1 cellular context compared by ENCODE assay signal in genomic region chr6:138450445-138450844, GRCh38.
TF ChIP-seq lines count a peak whose summit lies in the region.

No MANE protein-coding gene starts in this region.

TF ChIP-seq in GM12878, 131 proteins besides CTCF, POLR2A, EP300 and RAD21 (continued from another document and continues in another):
- TF ChIP-seq USF2 (IDR thresholded peaks at IDR 0.05; ENCODE audit: borderline replicate concordance, low read depth, low read length) (no peak), SREBF2 (IDR thresholded peaks at IDR 0.05; ENCODE audit: low read length) (no peak), MTA2 (IDR thresholded peaks at IDR 0.05; ENCODE audit: low read depth) (peak; percentile 47; the same call in 1 of the 2 replicates), NR2C1 (IDR thresholded peaks at IDR 0.05) (no peak), SUZ12 (IDR thresholded peaks at IDR 0.05; ENCODE audit: unreplicated experiment) (no peak), RFX5 (IDR thresholded peaks at IDR 0.05; ENCODE audit: low read depth, low read length) (no peak), CHD1 (IDR thresholded peaks at IDR 0.05; ENCODE audit: low read depth, low read length) (no peak), CBFB (IDR thresholded peaks at IDR 0.05; ENCODE audit: low read depth) (no peak), ZNF207 (IDR thresholded peaks at IDR 0.05; ENCODE audit: borderline replicate concordance) (0 out of 2 replicates have a peak, but pooled peaks have one; percentile 49), JUND (IDR thresholded peaks at IDR 0.05; ENCODE audit: low read depth, low read length) (0 out of 2 replicates have a peak, but pooled peaks have one; percentile 25), EED (IDR thresholded peaks at IDR 0.05; ENCODE audit: low read depth) (no peak), SIX5 (IDR thresholded peaks at IDR 0.05; ENCODE audit: low read depth, low read length, severe bottlenecking) (no peak), KAT2A (conservative IDR thresholded peaks at IDR 0.05; ENCODE audit: control insufficient read depth, low read depth, low read length) (no peak), STAT1 (conservative IDR thresholded peaks at IDR 0.05) (no peak), CHD2 (IDR thresholded peaks at IDR 0.05; ENCODE audit: borderline replicate concordance, low read depth, low read length) (peak; percentile 31; the same call in 1 of the 2 replicates), SIN3A (IDR thresholded peaks at IDR 0.05; ENCODE audit: low read depth, low read length) (no peak), IRF3 (IDR thresholded peaks at IDR 0.05) (no peak), ZBED1 (IDR thresholded peaks at IDR 0.05; ENCODE audit: borderline replicate concordance) (no peak), CEBPB (IDR thresholded peaks at IDR 0.05; ENCODE audit: borderline replicate concordance in 1 of 2, low read depth in 2 of 2, low read length in 2 of 2) (no peak), EZH2 (IDR thresholded peaks at IDR 0.05; ENCODE audit: borderline replicate concordance, control insufficient read depth, low read depth, low read length) (no peak), ZBTB33 (IDR thresholded peaks at IDR 0.05) (no peak), KLF5 (IDR thresholded peaks at IDR 0.05; ENCODE audit: partially characterized antibody) (no peak), CHD4 (IDR thresholded peaks at IDR 0.05) (no peak), HDAC2 (IDR thresholded peaks at IDR 0.05) (no peak), NR2C2 (IDR thresholded peaks at IDR 0.05; ENCODE audit: borderline replicate concordance, control insufficient read depth, insufficient read length, low read depth) (no peak), NR2F1 (conservative IDR thresholded peaks at IDR 0.05) (no peak), HSF1 (IDR thresholded peaks at IDR 0.05; ENCODE audit: low read depth, low read length) (no peak), PKNOX1 (IDR thresholded peaks at IDR 0.05) (peak; percentile 94), SMAD5 (IDR thresholded peaks at IDR 0.05; ENCODE audit: low read depth) (no peak), RB1 (IDR thresholded peaks at IDR 0.05; ENCODE audit: borderline replicate concordance) (0 out of 2 replicates have a peak, but pooled peaks have one; percentile 12), ASH2L (IDR thresholded peaks at IDR 0.05; ENCODE audit: borderline replicate concordance, low read depth) (no peak), GABPA (IDR thresholded peaks at IDR 0.05; ENCODE audit: low read depth) (no peak), NRF1 (conservative IDR thresholded peaks at IDR 0.05; ENCODE audit: low read depth, low read length) (no peak), FOS (IDR thresholded peaks at IDR 0.05; ENCODE audit: borderline replicate concordance, extremely low read depth, insufficient read length) (no peak), NFIC (IDR thresholded peaks at IDR 0.05; ENCODE audit: low read depth, low read length) (no peak), IKZF1 (conservative IDR thresholded peaks at IDR 0.05) (peak; percentile 52), NFXL1 (IDR thresholded peaks at IDR 0.05; ENCODE audit: borderline replicate concordance) (no peak), SKIL (IDR thresholded peaks at IDR 0.05; ENCODE audit: low read depth, poor library complexity, severe bottlenecking) (no peak), RELA (IDR thresholded peaks at IDR 0.05; ENCODE audit: borderline replicate concordance, partially characterized antibody) (no peak), NKRF (conservative IDR thresholded peaks at IDR 0.05) (no peak), SUPT20H (IDR thresholded peaks at IDR 0.05; ENCODE audit: borderline replicate concordance, control insufficient read depth, low read depth, low read length) (no peak), ZZZ3 (IDR thresholded peaks at IDR 0.05; ENCODE audit: control insufficient read depth, insufficient read length, low read depth) (no peak), CREB1 (IDR thresholded peaks at IDR 0.05; ENCODE audit: low read depth) (no peak), TARDBP (IDR thresholded peaks at IDR 0.05; ENCODE audit: borderline replicate concordance) (no peak), NBN (IDR thresholded peaks at IDR 0.05) (0 out of 2 replicates have a peak, but pooled peaks have one; percentile 54), EGR1 (IDR thresholded peaks at IDR 0.05; ENCODE audit: borderline replicate concordance in 1 of 2, low read depth in 2 of 2, low read length in 2 of 2) (no peak), GATAD2B (conservative IDR thresholded peaks at IDR 0.05; ENCODE audit: low read depth) (no peak), PAX5 (IDR thresholded peaks at IDR 0.05; ENCODE audit: borderline replicate concordance, low read depth, low read length) (peak; percentile 8; the same call in 1 of the 2 replicates), ETV6 (conservative IDR thresholded peaks at IDR 0.05 in 1 of 2, IDR thresholded peaks at IDR 0.05 in 1 of 2; ENCODE audit: borderline replicate concordance in 1 of 2, low read depth in 1 of 2) (no peak), SMARCA5 (IDR thresholded peaks at IDR 0.05) (no peak), SP1 (IDR thresholded peaks at IDR 0.05; ENCODE audit: low read depth, low read length) (no peak), BACH1 (IDR thresholded peaks at IDR 0.05; ENCODE audit: borderline replicate concordance) (no peak), SMC3 (IDR thresholded peaks at IDR 0.05; ENCODE audit: borderline replicate concordance, low read length) (no peak), IRF4 (IDR thresholded peaks at IDR 0.05; ENCODE audit: low read depth, low read length) (0 out of 2 replicates have a peak, but pooled peaks have one; percentile 33)
- TF ChIP-seq, protein P1, sequence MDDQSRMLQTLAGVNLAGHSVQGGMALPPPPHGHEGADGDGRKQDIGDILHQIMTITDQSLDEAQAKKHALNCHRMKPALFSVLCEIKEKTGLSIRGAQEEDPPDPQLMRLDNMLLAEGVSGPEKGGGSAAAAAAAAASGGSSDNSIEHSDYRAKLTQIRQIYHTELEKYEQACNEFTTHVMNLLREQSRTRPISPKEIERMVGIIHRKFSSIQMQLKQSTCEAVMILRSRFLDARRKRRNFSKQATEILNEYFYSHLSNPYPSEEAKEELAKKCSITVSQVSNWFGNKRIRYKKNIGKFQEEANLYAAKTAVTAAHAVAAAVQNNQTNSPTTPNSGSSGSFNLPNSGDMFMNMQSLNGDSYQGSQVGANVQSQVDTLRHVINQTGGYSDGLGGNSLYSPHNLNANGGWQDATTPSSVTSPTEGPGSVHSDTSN (IDR thresholded peaks at IDR 0.05; ENCODE audit: insufficient replicate concordance, low read depth, low read length): peak; percentile 75
- TF ChIP-seq, protein P2, sequence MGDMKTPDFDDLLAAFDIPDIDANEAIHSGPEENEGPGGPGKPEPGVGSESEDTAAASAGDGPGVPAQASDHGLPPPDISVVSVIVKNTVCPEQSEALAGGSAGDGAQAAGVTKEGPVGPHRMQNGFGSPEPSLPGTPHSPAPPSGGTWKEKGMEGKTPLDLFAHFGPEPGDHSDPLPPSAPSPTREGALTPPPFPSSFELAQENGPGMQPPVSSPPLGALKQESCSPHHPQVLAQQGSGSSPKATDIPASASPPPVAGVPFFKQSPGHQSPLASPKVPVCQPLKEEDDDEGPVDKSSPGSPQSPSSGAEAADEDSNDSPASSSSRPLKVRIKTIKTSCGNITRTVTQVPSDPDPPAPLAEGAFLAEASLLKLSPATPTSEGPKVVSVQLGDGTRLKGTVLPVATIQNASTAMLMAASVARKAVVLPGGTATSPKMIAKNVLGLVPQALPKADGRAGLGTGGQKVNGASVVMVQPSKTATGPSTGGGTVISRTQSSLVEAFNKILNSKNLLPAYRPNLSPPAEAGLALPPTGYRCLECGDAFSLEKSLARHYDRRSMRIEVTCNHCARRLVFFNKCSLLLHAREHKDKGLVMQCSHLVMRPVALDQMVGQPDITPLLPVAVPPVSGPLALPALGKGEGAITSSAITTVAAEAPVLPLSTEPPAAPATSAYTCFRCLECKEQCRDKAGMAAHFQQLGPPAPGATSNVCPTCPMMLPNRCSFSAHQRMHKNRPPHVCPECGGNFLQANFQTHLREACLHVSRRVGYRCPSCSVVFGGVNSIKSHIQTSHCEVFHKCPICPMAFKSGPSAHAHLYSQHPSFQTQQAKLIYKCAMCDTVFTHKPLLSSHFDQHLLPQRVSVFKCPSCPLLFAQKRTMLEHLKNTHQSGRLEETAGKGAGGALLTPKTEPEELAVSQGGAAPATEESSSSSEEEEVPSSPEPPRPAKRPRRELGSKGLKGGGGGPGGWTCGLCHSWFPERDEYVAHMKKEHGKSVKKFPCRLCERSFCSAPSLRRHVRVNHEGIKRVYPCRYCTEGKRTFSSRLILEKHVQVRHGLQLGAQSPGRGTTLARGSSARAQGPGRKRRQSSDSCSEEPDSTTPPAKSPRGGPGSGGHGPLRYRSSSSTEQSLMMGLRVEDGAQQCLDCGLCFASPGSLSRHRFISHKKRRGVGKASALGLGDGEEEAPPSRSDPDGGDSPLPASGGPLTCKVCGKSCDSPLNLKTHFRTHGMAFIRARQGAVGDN (IDR thresholded peaks at IDR 0.05): no peak
